In genomic region chr4:145248971-145249370, GRCh38 we compare ENCODE assay signal across 1 cellular context.
TF ChIP-seq lines count a peak whose summit lies in the region.

No MANE protein-coding gene starts in this region.

TF ChIP-seq in GM23338, 12 proteins besides CTCF, POLR2A, EP300 and RAD21 (continued from another document):
- TF ChIP-seq, protein P1, sequence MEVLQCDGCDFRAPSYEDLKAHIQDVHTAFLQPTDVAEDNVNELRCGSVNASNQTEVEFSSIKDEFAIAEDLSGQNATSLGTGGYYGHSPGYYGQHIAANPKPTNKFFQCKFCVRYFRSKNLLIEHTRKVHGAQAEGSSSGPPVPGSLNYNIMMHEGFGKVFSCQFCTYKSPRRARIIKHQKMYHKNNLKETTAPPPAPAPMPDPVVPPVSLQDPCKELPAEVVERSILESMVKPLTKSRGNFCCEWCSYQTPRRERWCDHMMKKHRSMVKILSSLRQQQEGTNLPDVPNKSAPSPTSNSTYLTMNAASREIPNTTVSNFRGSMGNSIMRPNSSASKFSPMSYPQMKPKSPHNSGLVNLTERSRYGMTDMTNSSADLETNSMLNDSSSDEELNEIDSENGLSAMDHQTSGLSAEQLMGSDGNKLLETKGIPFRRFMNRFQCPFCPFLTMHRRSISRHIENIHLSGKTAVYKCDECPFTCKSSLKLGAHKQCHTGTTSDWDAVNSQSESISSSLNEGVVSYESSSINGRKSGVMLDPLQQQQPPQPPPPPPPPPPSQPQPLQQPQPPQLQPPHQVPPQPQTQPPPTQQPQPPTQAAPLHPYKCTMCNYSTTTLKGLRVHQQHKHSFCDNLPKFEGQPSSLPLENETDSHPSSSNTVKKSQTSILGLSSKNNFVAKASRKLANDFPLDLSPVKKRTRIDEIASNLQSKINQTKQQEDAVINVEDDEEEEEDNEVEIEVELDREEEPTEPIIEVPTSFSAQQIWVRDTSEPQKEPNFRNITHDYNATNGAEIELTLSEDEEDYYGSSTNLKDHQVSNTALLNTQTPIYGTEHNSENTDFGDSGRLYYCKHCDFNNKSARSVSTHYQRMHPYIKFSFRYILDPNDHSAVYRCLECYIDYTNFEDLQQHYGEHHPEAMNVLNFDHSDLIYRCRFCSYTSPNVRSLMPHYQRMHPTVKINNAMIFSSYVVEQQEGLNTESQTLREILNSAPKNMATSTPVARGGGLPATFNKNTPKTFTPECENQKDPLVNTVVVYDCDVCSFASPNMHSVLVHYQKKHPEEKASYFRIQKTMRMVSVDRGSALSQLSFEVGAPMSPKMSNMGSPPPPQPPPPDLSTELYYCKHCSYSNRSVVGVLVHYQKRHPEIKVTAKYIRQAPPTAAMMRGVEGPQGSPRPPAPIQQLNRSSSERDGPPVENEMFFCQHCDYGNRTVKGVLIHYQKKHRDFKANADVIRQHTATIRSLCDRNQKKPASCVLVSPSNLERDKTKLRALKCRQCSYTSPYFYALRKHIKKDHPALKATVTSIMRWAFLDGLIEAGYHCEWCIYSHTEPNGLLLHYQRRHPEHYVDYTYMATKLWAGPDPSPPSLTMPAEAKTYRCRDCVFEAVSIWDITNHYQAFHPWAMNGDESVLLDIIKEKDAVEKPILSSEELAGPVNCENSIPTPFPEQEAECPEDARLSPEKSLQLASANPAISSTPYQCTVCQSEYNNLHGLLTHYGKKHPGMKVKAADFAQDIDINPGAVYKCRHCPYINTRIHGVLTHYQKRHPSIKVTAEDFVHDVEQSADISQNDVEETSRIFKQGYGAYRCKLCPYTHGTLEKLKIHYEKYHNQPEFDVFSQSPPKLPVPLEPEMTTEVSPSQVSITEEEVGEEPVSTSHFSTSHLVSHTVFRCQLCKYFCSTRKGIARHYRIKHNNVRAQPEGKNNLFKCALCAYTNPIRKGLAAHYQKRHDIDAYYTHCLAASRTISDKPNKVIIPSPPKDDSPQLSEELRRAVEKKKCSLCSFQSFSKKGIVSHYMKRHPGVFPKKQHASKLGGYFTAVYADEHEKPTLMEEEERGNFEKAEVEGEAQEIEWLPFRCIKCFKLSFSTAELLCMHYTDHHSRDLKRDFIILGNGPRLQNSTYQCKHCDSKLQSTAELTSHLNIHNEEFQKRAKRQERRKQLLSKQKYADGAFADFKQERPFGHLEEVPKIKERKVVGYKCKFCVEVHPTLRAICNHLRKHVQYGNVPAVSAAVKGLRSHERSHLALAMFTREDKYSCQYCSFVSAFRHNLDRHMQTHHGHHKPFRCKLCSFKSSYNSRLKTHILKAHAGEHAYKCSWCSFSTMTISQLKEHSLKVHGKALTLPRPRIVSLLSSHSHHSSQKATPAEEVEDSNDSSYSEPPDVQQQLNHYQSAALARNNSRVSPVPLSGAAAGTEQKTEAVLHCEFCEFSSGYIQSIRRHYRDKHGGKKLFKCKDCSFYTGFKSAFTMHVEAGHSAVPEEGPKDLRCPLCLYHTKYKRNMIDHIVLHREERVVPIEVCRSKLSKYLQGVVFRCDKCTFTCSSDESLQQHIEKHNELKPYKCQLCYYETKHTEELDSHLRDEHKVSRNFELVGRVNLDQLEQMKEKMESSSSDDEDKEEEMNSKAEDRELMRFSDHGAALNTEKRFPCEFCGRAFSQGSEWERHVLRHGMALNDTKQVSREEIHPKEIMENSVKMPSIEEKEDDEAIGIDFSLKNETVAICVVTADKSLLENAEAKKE (CRISPR knock-in tag; IDR thresholded peaks at IDR 0.05) = no peak
- no peak for TF ChIP-seq POLR2AphosphoS5 (IDR thresholded peaks at IDR 0.05; ENCODE audit: low read depth)
- no peak for TF ChIP-seq CREB1 (CRISPR knock-in tag; IDR thresholded peaks at IDR 0.05; ENCODE audit: low read depth)
- no peak for TF ChIP-seq ZNF331 (CRISPR knock-in tag; IDR thresholded peaks at IDR 0.05; ENCODE audit: low read depth)
- TF ChIP-seq JUNB (IDR thresholded peaks at IDR 0.05; ENCODE audit: unreplicated experiment) = no peak
- no peak for TF ChIP-seq ZNF114 (CRISPR knock-in tag; IDR thresholded peaks at IDR 0.05)
- TF ChIP-seq STAT1 (IDR thresholded peaks at IDR 0.05; ENCODE audit: unreplicated experiment) = no peak
- TF ChIP-seq EZH2 (IDR thresholded peaks at IDR 0.05; ENCODE audit: low read depth, unreplicated experiment) = no peak
